8 cellular contexts compared by ENCODE assay signal in genomic region chr12:100573499-100574261, GRCh38. TPM values are rescaled to one million over a fixed set of nuclear protein-coding genes. Genes with fewer than 3 reads are reported as not detected.
DNase-seq lines count a peak whose midpoint lies in the region; ATAC-seq and TF ChIP-seq lines count a peak whose summit lies in the region.

GAS2L3 (plus strand) TSS chr12:100573684; CDS start chr12:100594905, 21,221 bp downstream.

- H3K27ac ChIP-seq in BLaER1, result peak within 1 kb of the TSS; percentile 24; the same call in 1 of the 2 replicates

- POLR2A ChIA-PET in activated CD8-positive, alpha-beta T cell treated with anti-CD3 and anti-CD28 coated beads, Interleukin-2, amount 10 ng/mL, durations not matched to agents 7 days and 5 days (lab: Charles Lee), result no interaction called here

- peak; percentile 54 for TF ChIP-seq POLR2A in GM19193 (IDR thresholded peaks at IDR 0.05; ENCODE audit: extremely low read depth, insufficient read depth, insufficient read length)

- H3K4me3 Mint-ChIP-seq in activated CD8-positive, alpha-beta T cell treated with anti-CD3 and anti-CD28 coated beads, Interleukin-2, amount 10 ng/mL, durations not matched to agents 7 days and 5 days, result peak within 1 kb of the TSS; percentile 90

- H3K4me1 Mint-ChIP-seq in activated CD8-positive, alpha-beta T cell treated with anti-CD3 and anti-CD28 coated beads, Interleukin-2, amount 10 ng/mL, durations not matched to agents 7 days and 5 days (ENCODE audit: low read depth), result peaks cover 16% of the 10 kb centered on the region

- H3K27me3 ChIP-seq in BLaER1 (no peaks in the 10 kb centered on the region), endocrine pancreas (ENCODE audit: control insufficient read depth, insufficient read depth, low read length) (no peaks in the 10 kb centered on the region)

- H3K9ac ChIP-seq in BLaER1 (peak within 1 kb of the TSS; percentile 61), endocrine pancreas (ENCODE audit: control insufficient read depth, insufficient read depth, low read length) (peak within 1 kb of the TSS; percentile 55)

- H3K27me3 Mint-ChIP-seq in activated CD8-positive, alpha-beta T cell treated with anti-CD3 and anti-CD28 coated beads, Interleukin-2, amount 10 ng/mL, durations not matched to agents 7 days and 5 days (ENCODE audit: low read depth), result peaks cover 33% of the 10 kb centered on the region

- H4K20me1 ChIP-seq in BLaER1, result no peaks in the 10 kb centered on the region

- H3K36me3 ChIP-seq in BLaER1, result no peaks in the 10 kb centered on the region
- H3K36me3 ChIP-seq in endocrine pancreas (ENCODE audit: control insufficient read depth, insufficient read depth, low read length), result no peaks in the 10 kb centered on the region

- ATAC-seq in HG03280 (IDR thresholded peaks at IDR 0.05; ENCODE audit: unreplicated experiment), result peak; percentile 98
- ATAC-seq in activated CD8-positive, alpha-beta T cell treated with anti-CD3 and anti-CD28 coated beads, Interleukin-2, amount 10 ng/mL, durations not matched to agents 7 days and 5 days, result peak; percentile 99

- no peaks in the 10 kb centered on the region for H3K9me3 Mint-ChIP-seq in activated CD8-positive, alpha-beta T cell treated with anti-CD3 and anti-CD28 coated beads, Interleukin-2, amount 10 ng/mL, durations not matched to agents 7 days and 5 days (ENCODE audit: insufficient read depth)

- peak within 1 kb of the TSS; percentile 62 for H3K27ac Mint-ChIP-seq in activated CD8-positive, alpha-beta T cell treated with anti-CD3 and anti-CD28 coated beads, Interleukin-2, amount 10 ng/mL, durations not matched to agents 7 days and 5 days

- H3K9me3 ChIP-seq in BLaER1, result peaks cover 15% of the 10 kb centered on the region
- H3K9me3 ChIP-seq in endocrine pancreas (ENCODE audit: control insufficient read depth, low read length), result no peaks in the 10 kb centered on the region

- DNase-seq in NCI-H510A treated with DMSO at 0.1 percent for 48 hours (lab: John Stamatoyannopoulos, UW) (peak; percentile 88), lung microvascular endothelial cell (ENCODE audit: low read depth in 2 of 2) (peak; percentile 92 to 95)
- peak; percentile 62 for DNase-seq in activated CD8-positive, alpha-beta T cell treated with anti-CD3 and anti-CD28 coated beads, Interleukin-2, amount 10 ng/mL, durations not matched to agents 7 days and 5 days
- peak in 2 of 3 experiments; percentile 6 to 58 for DNase-seq in stimulated activated CD4-positive, alpha-beta T cell treated with anti-CD3 and anti-CD28 coated beads, TNF-alpha, amount 100 ng/mL, for 24 hours (ENCODE audit: low read depth in 3 of 3)

- H3K4me3 ChIP-seq in BLaER1, result peak within 1 kb of the TSS; percentile 72
- peak within 1 kb of the TSS; percentile 72 for H3K4me3 ChIP-seq in endocrine pancreas (ENCODE audit: control insufficient read depth, insufficient read depth, low read length)

- H3K4me1 ChIP-seq in BLaER1 (peaks cover 8% of the 10 kb centered on the region; the same call in 1 of the 2 replicates), endocrine pancreas (ENCODE audit: control insufficient read depth, insufficient read depth, low read length) (peaks cover 8% of the 10 kb centered on the region)

- no peaks in the 10 kb centered on the region for H3K36me3 Mint-ChIP-seq in activated CD8-positive, alpha-beta T cell treated with anti-CD3 and anti-CD28 coated beads, Interleukin-2, amount 10 ng/mL, durations not matched to agents 7 days and 5 days (ENCODE audit: low read depth)

- CTCF ChIA-PET in activated CD8-positive, alpha-beta T cell treated with anti-CD3 and anti-CD28 coated beads, Interleukin-2, amount 10 ng/mL, durations not matched to agents 7 days and 5 days (lab: Charles Lee), result no interaction called here

- peak within 1 kb of the TSS; percentile 75 for H3K4me2 ChIP-seq in BLaER1

RNA-seq across cellular contexts. Expression of gene GAS2L3, which starts in this region (rescaled TPM):
- total RNA-seq in activated CD8-positive, alpha-beta T cell treated with anti-CD3 and anti-CD28 coated beads, Interleukin-2, amount 10 ng/mL, durations not matched to agents 7 days and 5 days, result 1 to 10 TPM; 2.7 to 3.5 TPM
- 13.5 and 17.7 TPM in 2 replicates for total RNA-seq in lung microvascular endothelial cell

Comparison
In these comparisons a context has a peak if more than half of its experiments do, and no peak if none do; other contexts are left out.
1. Peak in every context shown above with its lines: DNase-seq, ATAC-seq, H3K4me3 ChIP-seq and H3K27ac ChIP-seq.
2. DNase-seq: peak in every context shown above with its lines; median percentile 94 in lung microvascular endothelial cell; 88 in NCI-H510A treated with DMSO at 0.1 percent for 48 hours; 62 in activated CD8-positive, alpha-beta T cell treated with anti-CD3 and anti-CD28 coated beads, Interleukin-2, amount 10 ng/mL, durations not matched to agents 7 days and 5 days; 32 in stimulated activated CD4-positive, alpha-beta T cell treated with anti-CD3 and anti-CD28 coated beads, TNF-alpha, amount 100 ng/mL, for 24 hours.